1 cellular context compared by ENCODE assay signal in genomic region chr9:22030101-22030598, GRCh38.
TF ChIP-seq lines count a peak whose summit lies in the region.

No MANE protein-coding gene starts in this region.

TF ChIP-seq in endothelial cell of umbilical vein, 7 proteins besides CTCF, POLR2A, EP300 and RAD21 (continued from another document):
- TF ChIP-seq JUN (IDR thresholded peaks at IDR 0.05; ENCODE audit: borderline replicate concordance, insufficient read depth, insufficient read length, low read depth): peak; percentile 78
- no peak for TF ChIP-seq MAX (IDR thresholded peaks at IDR 0.05; ENCODE audit: insufficient read depth, insufficient read length)
- no peak for TF ChIP-seq POLR2AphosphoS5 (IDR thresholded peaks at IDR 0.05; ENCODE audit: insufficient read depth, low read depth, low read length)
- peak; percentile 78 for TF ChIP-seq FOS (IDR thresholded peaks at IDR 0.05; ENCODE audit: borderline replicate concordance, insufficient read depth, low read length)
